32 cellular contexts compared by ENCODE assay signal in the genomic region with DNA sequence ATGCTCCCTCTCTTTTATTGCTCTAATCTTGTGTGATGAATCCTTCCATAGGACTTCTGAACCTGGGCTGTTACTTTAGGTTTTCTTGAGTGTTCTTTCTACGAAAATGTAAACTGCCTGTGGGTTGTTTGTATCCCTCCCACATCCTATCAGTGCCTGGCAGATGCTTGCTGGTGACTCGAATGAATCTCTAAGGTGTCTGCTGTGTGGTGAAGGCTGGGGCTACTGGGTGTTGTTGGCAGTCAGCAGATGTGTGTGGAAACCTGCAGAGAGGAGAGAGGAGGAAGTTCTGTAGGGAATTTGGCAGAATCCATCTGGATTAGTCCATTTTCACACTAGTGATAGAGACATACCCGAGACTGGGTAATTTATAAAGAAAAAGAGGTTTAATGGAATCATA.
"Had no signal": no experiment of that assay in that cellular context is flagged by ENCODE, and none has a peak within 500 bp of the region (broad histone marks: within the 10 kb centered on the region; RNA-seq: fewer than 3 reads in every experiment).

No MANE protein-coding gene starts in this region.

- H3K27ac ChIP-seq: Peyer's patch, SJSA1 had no signal

- H3K36me3 ChIP-seq: MG63, Peyer's patch, SJSA1 had no signal

- H3K4me3 ChIP-seq: MG63, Peyer's patch, SJSA1 had no signal

- H3K4me1 ChIP-seq: Peyer's patch, SJSA1 had no signal

- ATAC-seq: PC-3 had no signal

- H3K27me3 ChIP-seq: MG63, Peyer's patch, SJSA1 had no signal

- DNase-seq: Kasumi-1, KG1, MG63, NCI-H1048, NCI-H1092 treated with DMSO at 0.1 percent for 48 hours, NCI-H1105 treated with DMSO at 0.1 percent for 48 hours, NCI-H1417, NCI-H1436, NCI-H146, NCI-H1694, NCI-H187, NCI-H1930, NCI-H2029 treated with DMSO at 0.1 percent for 48 hours, NCI-H2081 treated with DMSO at 0.1 percent for 48 hours, NCI-H2107, NCI-H226, NCI-H446 treated with DMSO at 0.1 percent for 48 hours, NCI-H510A, NCI-H524, NCI-H526, NCI-H69, NCI-H748 treated with DMSO at 0.1 percent for 48 hours, NCI-H82, OCI-M1, PC-3, Peyer's patch, Right ventricle myocardium superior, RPMI8226, SHP77 treated with DMSO at 0.1 percent for 48 hours, SK-N-SH, SW 1271 had no signal

- H3K9me3 ChIP-seq: MG63, Peyer's patch, SK-N-SH had no signal

- H3K9ac ChIP-seq: SK-N-SH had no signal

- H3K4me2 ChIP-seq: SK-N-SH had no signal
